ENCODE assay signal across 8 cellular contexts in genomic region chr6:107061125-107062020, GRCh38. TPM values are rescaled to one million over a fixed set of nuclear protein-coding genes. Genes with fewer than 3 reads are reported as not detected.
DNase-seq lines count a peak whose midpoint lies in the region; ATAC-seq and TF ChIP-seq lines count a peak whose summit lies in the region.

No MANE protein-coding gene starts in this region.

- H3K56ac ChIP-seq in mesendoderm (ENCODE audit: low read length), result peak overlapping the region; percentile 85

- H3K4me1 ChIP-seq in HAP-1 (peaks cover 6% of the 10 kb centered on the region; the same call in 1 of the 2 replicates), OCI-LY1 (ENCODE audit: insufficient read depth, low read length, severe bottlenecking) (peaks cover 9% of the 10 kb centered on the region), mesendoderm (ENCODE audit: control insufficient read depth, low read depth, low read length) (peaks cover 15% of the 10 kb centered on the region)

- H3K9me3 ChIP-seq in HAP-1, result no peaks in the 10 kb centered on the region
- H3K9me3 ChIP-seq in OCI-LY1 (ENCODE audit: low read length), result no peaks in the 10 kb centered on the region

- no peak overlapping the region for H2AFZ ChIP-seq in OCI-LY1 (ENCODE audit: low read length)

- H4K20me1 ChIP-seq in OCI-LY1 (ENCODE audit: insufficient read depth, low read length), result no peaks in the 10 kb centered on the region

- H3F3A ChIP-seq in OCI-LY1 (ENCODE audit: insufficient read depth, low read length), result no peaks in the 10 kb centered on the region

- no peak overlapping the region for H3K23ac ChIP-seq in mesendoderm (ENCODE audit: low read length)

- peak overlapping the region; percentile 98 for H3K18ac ChIP-seq in mesendoderm (ENCODE audit: low read length)

- H2BK5ac ChIP-seq in mesendoderm (ENCODE audit: low read length), result peak overlapping the region; percentile 99

- no peaks in the 10 kb centered on the region for H3K79me2 ChIP-seq in OCI-LY1 (ENCODE audit: insufficient read depth, low read length)
- no peaks in the 10 kb centered on the region for H3K79me2 ChIP-seq in mesendoderm (ENCODE audit: control insufficient read depth, insufficient read depth, low read length)

- H2BK15ac ChIP-seq in mesendoderm (replicated peaks; ENCODE audit: low read depth), result peak overlapping the region; percentile 65

- DNase-seq in HAP-1 (ENCODE audit: low spot score in 2 of 2) (peak; percentile 16 to 43), mesendoderm (peak; percentile 97), SKM-1 (lab: John Stamatoyannopoulos, UW; ENCODE audit: unreplicated experiment) (no peak), NCI-H69 (lab: John Stamatoyannopoulos, UW) (no peak), AG08395 (ENCODE audit: low spot score) (no peak)
- no peak for DNase-seq in NK-92 treated with Interleukin-12 subunit alpha and Interleukin-12 subunit beta, amount 100 ng/mL, for 24 hours (lab: John Stamatoyannopoulos, UW)

- no peak overlapping the region for H3K4me3 ChIP-seq in HAP-1
- no peak overlapping the region for H3K4me3 ChIP-seq in OCI-LY1 (ENCODE audit: low read depth, low read length, poor library complexity, severe bottlenecking)
- H3K4me3 ChIP-seq in mesendoderm (ENCODE audit: low read length), result no peak overlapping the region

- no peaks in the 10 kb centered on the region for H3K9me2 ChIP-seq in OCI-LY1 (ENCODE audit: low read depth, low read length)

- H3K4me2 ChIP-seq in OCI-LY1 (ENCODE audit: low read length) (peak overlapping the region; percentile 13; the same call in 1 of the 2 replicates), mesendoderm (ENCODE audit: low read length) (peak overlapping the region; percentile 9)

- peaks cover 1% of the 10 kb centered on the region for H3K79me1 ChIP-seq in mesendoderm (ENCODE audit: low read length)

- no peak overlapping the region for H4K5ac ChIP-seq in mesendoderm (ENCODE audit: low read length)

- in situ Hi-C loops in HAP-1 (cut with MboI; ENCODE audit: low sequenced_read_pairs), result no loop called here

- peak overlapping the region; percentile 93 for H3K4ac ChIP-seq in mesendoderm (ENCODE audit: low read depth, low read length)

- H2AK5ac ChIP-seq in mesendoderm (ENCODE audit: low read length), result no peak overlapping the region

- peak; percentile 75 for ATAC-seq in GM18867 (IDR thresholded peaks at IDR 0.05; ENCODE audit: unreplicated experiment)

- H3K27me3 ChIP-seq in HAP-1 (ENCODE audit: low read depth) (no peaks in the 10 kb centered on the region), OCI-LY1 (ENCODE audit: insufficient read depth, low read length) (no peaks in the 10 kb centered on the region), mesendoderm (ENCODE audit: insufficient read depth, low read length, poor library complexity) (no peaks in the 10 kb centered on the region)

- peak overlapping the region; percentile 98 for H2BK120ac ChIP-seq in mesendoderm (ENCODE audit: low read depth, low read length)

- H4K8ac ChIP-seq in mesendoderm (ENCODE audit: low read depth, low read length), result no peak overlapping the region

- WGBS in mesendoderm (ENCODE audit: extremely low coverage, insufficient coverage, low lambda C conversion rate), result no CpG with 5 or more reads among the region's 14 CpGs

- H3K36me3 ChIP-seq in HAP-1 (replicated peaks) (no peaks in the 10 kb centered on the region), OCI-LY1 (ENCODE audit: insufficient read depth, low read length) (no peaks in the 10 kb centered on the region), mesendoderm (ENCODE audit: control insufficient read depth, insufficient read depth, low read length) (no peaks in the 10 kb centered on the region)

- no peak overlapping the region for H3K27ac ChIP-seq in OCI-LY1 (ENCODE audit: low read depth, low read length, poor library complexity, severe bottlenecking)
- peak overlapping the region; percentile 98 for H3K27ac ChIP-seq in mesendoderm (ENCODE audit: low read depth, low read length)

- TF ChIP-seq CTCF in OCI-LY1 (IDR thresholded peaks at IDR 0.05; ENCODE audit: low read length), result no peak

- no peak overlapping the region for H3K9ac ChIP-seq in OCI-LY1 (ENCODE audit: low read length)
- H3K9ac ChIP-seq in mesendoderm (ENCODE audit: low read length), result peak overlapping the region; percentile 64

RNA-seq across cellular contexts. Expression of gene MTRES1, which starts 33.4 kb away (rescaled TPM):
- 27.4 TPM for polyA plus RNA-seq in mesendoderm (2013, experiment 1 of 2)
- 26.9 TPM for polyA plus RNA-seq in mesendoderm (2013, experiment 2 of 2)

RNA-seq across cellular contexts. Expression of gene BEND3, which starts 53.9 kb away (rescaled TPM):
- 17.3 TPM for polyA plus RNA-seq in mesendoderm (2013, experiment 1 of 2)
- polyA plus RNA-seq in mesendoderm (2013, experiment 2 of 2), result 17.5 TPM

Comparison
In these comparisons a context has a peak if more than half of its experiments do, and no peak if none do; other contexts are left out.
1. DNase-seq: peak in HAP-1 (2 of 2) and mesendoderm (single experiment); none in SKM-1 (single experiment), NCI-H69 (single experiment), NK-92 treated with Interleukin-12 subunit alpha and Interleukin-12 subunit beta, amount 100 ng/mL, for 24 hours (single experiment) and AG08395 (single experiment).